Comparison of ENCODE assay signal across 12 cellular contexts in genomic region chr3:4508048-4508981, GRCh38. TPM values are rescaled to one million over a fixed set of nuclear protein-coding genes. Genes with fewer than 3 reads are reported as not detected.
DNase-seq lines count a peak whose midpoint lies in the region; ATAC-seq, FAIRE-seq and TF ChIP-seq lines count a peak whose summit lies in the region.
"Had no signal": no experiment of that assay in that cellular context is flagged by ENCODE, and none has a peak within 500 bp of the region (broad histone marks: within the 10 kb centered on the region; RNA-seq: fewer than 3 reads in every experiment).

No MANE protein-coding gene starts in this region.

- H3K27me3 Mint-ChIP-seq in chondrocyte (ENCODE audit: low read depth) = no peaks in the 10 kb centered on the region

- peak; percentile 75 for ATAC-seq in HG03097 (IDR thresholded peaks at IDR 0.05; ENCODE audit: low FRiP score, unreplicated experiment)

- peak overlapping the region; percentile 90 for H3K27ac Mint-ChIP-seq in chondrocyte (ENCODE audit: unreplicated experiment)
- H3K27ac Mint-ChIP-seq: activated naive CD4-positive, alpha-beta T cell treated with anti-CD3 and anti-CD28 coated beads for 36 hours had no signal

- DNase-seq in GM12892 (ENCODE audit: insufficient read length) (no peak), GM20000 (ENCODE audit: low spot score) (peak; percentile 41), chondrocyte (ENCODE audit: low spot score) (no peak), NCI-H146 treated with DMSO at 0.1 percent for 48 hours (lab: John Stamatoyannopoulos, UW; ENCODE audit: unreplicated experiment) (no peak), SW480 (ENCODE audit: low spot score) (no peak), DMS53 treated with DMSO at 0.1 percent for 48 hours (lab: John Stamatoyannopoulos, UW; ENCODE audit: unreplicated experiment) (no peak), SJCRH30 (no peak)
- DNase-seq: activated naive CD4-positive, alpha-beta T cell treated with anti-CD3 and anti-CD28 coated beads for 36 hours; DMS79 treated with DMSO at 0.1 percent for 48 hours; Karpas-422 had no signal

- TF ChIP-seq CTCF in GM20000 (IDR thresholded peaks at IDR 0.05; ENCODE audit: extremely low read depth, missing control alignments) (no peak), chondrocyte (IDR thresholded peaks at IDR 0.05) (no peak)

- no peaks in the 10 kb centered on the region for H3K9me3 Mint-ChIP-seq in chondrocyte (ENCODE audit: low read depth)
- H3K9me3 Mint-ChIP-seq: activated naive CD4-positive, alpha-beta T cell treated with anti-CD3 and anti-CD28 coated beads for 36 hours had no signal

- no peak overlapping the region for H3K4me3 ChIP-seq in SJCRH30
- H3K4me3 ChIP-seq: SJSA1 had no signal

- H3K4me3 Mint-ChIP-seq in chondrocyte (ENCODE audit: unreplicated experiment) = no peak overlapping the region
- H3K4me3 Mint-ChIP-seq: activated naive CD4-positive, alpha-beta T cell treated with anti-CD3 and anti-CD28 coated beads for 36 hours had no signal

- H3K4me1 ChIP-seq in SJCRH30 = peaks cover 9% of the 10 kb centered on the region
- H3K4me1 ChIP-seq: SJSA1 had no signal

- TF ChIP-seq POLR2A in GM12892 (IDR thresholded peaks at IDR 0.05; ENCODE audit: low read depth, low read length) = no peak

- peaks cover 46% of the 10 kb centered on the region for H3K4me1 Mint-ChIP-seq in chondrocyte (ENCODE audit: low read depth)

- H3K9me3 ChIP-seq in SJCRH30 (replicated peaks) = no peaks in the 10 kb centered on the region
- H3K9me3 ChIP-seq: SJSA1 had no signal

- H3K36me3 Mint-ChIP-seq in chondrocyte (ENCODE audit: low read depth) = no peaks in the 10 kb centered on the region

- H3K36me3 ChIP-seq in SJCRH30 = no peaks in the 10 kb centered on the region
- H3K36me3 ChIP-seq: SJSA1 had no signal

- FAIRE-seq in GM12892 (lab: Jason Lieb, UNC) = peak; percentile 82

- H3K27me3 ChIP-seq in SJCRH30 = no peaks in the 10 kb centered on the region
- H3K27me3 ChIP-seq: SJSA1 had no signal

- H3K27ac ChIP-seq in SJCRH30 = no peak overlapping the region
- H3K27ac ChIP-seq: SJSA1 had no signal

RNA-seq across cellular contexts. Expression of gene ITPR1, which starts 15.2 kb away (rescaled TPM):
- polyA plus RNA-seq in GM12892 (2012; ENCODE audit: missing spikeins) = 28.5 TPM
- total RNA-seq in chondrocyte = 44.7 to 77.9 TPM (median 45.0 TPM) in 3 replicates
- total RNA-seq in SJCRH30 (2014; rRNA removed; shearing (Covaris generic)) = 12.3 and 17.1 TPM in 2 replicates

RNA-seq across cellular contexts. Expression of gene SUMF1, which starts 41.2 kb away (rescaled TPM):
- 6.4 TPM for polyA plus RNA-seq in GM12892 (2012; ENCODE audit: missing spikeins)
- total RNA-seq in chondrocyte = 33.0 to 48.5 TPM (median 33.6 TPM) in 3 replicates
- 11.6 and 12.2 TPM in 2 replicates for total RNA-seq in SJCRH30 (2014; rRNA removed; shearing (Covaris generic))
